ENCODE assay signal across 1 cellular context in the genomic region with DNA sequence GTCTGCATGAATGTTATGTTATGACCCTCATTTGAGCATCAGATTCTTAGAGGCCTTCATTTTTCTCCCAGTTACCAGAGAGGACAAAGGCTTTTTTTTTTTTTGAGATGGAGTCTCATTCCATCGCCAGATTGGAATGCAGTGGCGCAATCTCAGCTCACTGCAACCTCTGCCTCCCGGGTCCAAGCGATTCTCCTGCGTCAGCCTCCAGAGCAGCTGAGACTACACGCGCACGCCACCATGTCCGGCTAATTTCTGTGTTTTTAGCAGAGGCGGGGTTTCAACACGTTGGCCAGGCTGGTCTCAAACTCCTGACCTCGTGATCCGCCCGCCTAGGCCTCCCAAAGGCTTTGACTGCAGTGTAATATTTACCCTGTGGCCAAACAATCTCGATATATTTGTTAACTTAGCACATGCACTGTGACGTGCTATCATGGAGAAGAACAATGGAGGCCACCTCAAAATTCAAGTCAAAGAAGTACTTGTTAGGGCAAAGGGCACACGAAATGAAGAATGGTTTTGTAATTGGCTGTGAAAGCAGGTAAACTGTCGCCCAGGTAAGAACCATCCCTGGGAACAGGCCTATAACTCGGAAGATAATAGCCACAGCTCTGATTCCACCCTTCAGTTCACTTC.
TF ChIP-seq lines count a peak whose summit lies in the region.

No MANE protein-coding gene starts in this region.

TF ChIP-seq in HepG2, 621 proteins besides CTCF, POLR2A, EP300 and RAD21 (continued from another document and continues in another):
- TF ChIP-seq, protein P1, sequence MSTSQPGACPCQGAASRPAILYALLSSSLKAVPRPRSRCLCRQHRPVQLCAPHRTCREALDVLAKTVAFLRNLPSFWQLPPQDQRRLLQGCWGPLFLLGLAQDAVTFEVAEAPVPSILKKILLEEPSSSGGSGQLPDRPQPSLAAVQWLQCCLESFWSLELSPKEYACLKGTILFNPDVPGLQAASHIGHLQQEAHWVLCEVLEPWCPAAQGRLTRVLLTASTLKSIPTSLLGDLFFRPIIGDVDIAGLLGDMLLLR (CRISPR knock-in tag; IDR thresholded peaks at IDR 0.05) = 0 out of 2 replicates have a peak, but pooled peaks have one; percentile 21
- TF ChIP-seq CHD4 (IDR thresholded peaks at IDR 0.05; ENCODE audit: borderline replicate concordance, low read length) (0 out of 2 replicates have a peak, but pooled peaks have one; percentile 27), ZNF232 (CRISPR knock-in tag; IDR thresholded peaks at IDR 0.05; ENCODE audit: borderline replicate concordance) (no peak), CEBPB (IDR thresholded peaks at IDR 0.05; ENCODE audit: borderline replicate concordance, low read depth, low read length) (peak; percentile 92), CENPX (CRISPR knock-in tag; IDR thresholded peaks at IDR 0.05) (no peak), ELF1 (CRISPR knock-in tag; IDR thresholded peaks at IDR 0.05) (no peak), ZFP36L1 (CRISPR knock-in tag; IDR thresholded peaks at IDR 0.05) (no peak), ZFP82 (CRISPR knock-in tag; IDR thresholded peaks at IDR 0.05; ENCODE audit: borderline replicate concordance) (no peak), ZNF441 (CRISPR knock-in tag; IDR thresholded peaks at IDR 0.05; ENCODE audit: borderline replicate concordance) (no peak), RBM22 (optimal IDR thresholded peaks at IDR 0.05; ENCODE audit: low read length) (no peak), NAIF1 (CRISPR knock-in tag; IDR thresholded peaks at IDR 0.05; ENCODE audit: borderline replicate concordance) (no peak), ARHGAP35 (CRISPR knock-in tag; IDR thresholded peaks at IDR 0.05; ENCODE audit: borderline replicate concordance) (no peak), ZFY (CRISPR knock-in tag; IDR thresholded peaks at IDR 0.05) (no peak), SIX4 (CRISPR knock-in tag; IDR thresholded peaks at IDR 0.05) (no peak), NCOR1 (IDR thresholded peaks at IDR 0.05; ENCODE audit: borderline replicate concordance, low read length) (peak; percentile 65; the same call in 1 of the 2 replicates), ZNF569 (CRISPR knock-in tag; IDR thresholded peaks at IDR 0.05; ENCODE audit: borderline replicate concordance) (no peak), FOXC1 (CRISPR knock-in tag; IDR thresholded peaks at IDR 0.05; ENCODE audit: borderline replicate concordance) (no peak), ERF (CRISPR knock-in tag; IDR thresholded peaks at IDR 0.05) (no peak; the same call in 1 of the 2 replicates), SCMH1 (CRISPR knock-in tag; IDR thresholded peaks at IDR 0.05; ENCODE audit: borderline replicate concordance) (no peak), ZKSCAN5 (CRISPR knock-in tag; IDR thresholded peaks at IDR 0.05) (no peak), CREM (IDR thresholded peaks at IDR 0.05) (peak; percentile 49; the same call in 1 of the 2 replicates), CREM (CRISPR knock-in tag; IDR thresholded peaks at IDR 0.05) (no peak), ZNF7 (CRISPR knock-in tag; IDR thresholded peaks at IDR 0.05) (peak; percentile 16; the same call in 1 of the 2 replicates), ONECUT2 (CRISPR knock-in tag; IDR thresholded peaks at IDR 0.05) (no peak), CREB1 (IDR thresholded peaks at IDR 0.05) (peak; percentile 22; the same call in 1 of the 2 replicates), CREB1 (CRISPR knock-in tag; IDR thresholded peaks at IDR 0.05) (peak; percentile 64), SRF (IDR thresholded peaks at IDR 0.05; ENCODE audit: low read depth, low read length) (no peak), XRCC5 (optimal IDR thresholded peaks at IDR 0.05; ENCODE audit: low read length) (no peak), ELF3 (CRISPR knock-in tag; IDR thresholded peaks at IDR 0.05) (peak; percentile 56), FOXM1 (CRISPR knock-in tag; IDR thresholded peaks at IDR 0.05) (no peak), ZNF780A (CRISPR knock-in tag; IDR thresholded peaks at IDR 0.05) (no peak)
- TF ChIP-seq, protein P2, sequence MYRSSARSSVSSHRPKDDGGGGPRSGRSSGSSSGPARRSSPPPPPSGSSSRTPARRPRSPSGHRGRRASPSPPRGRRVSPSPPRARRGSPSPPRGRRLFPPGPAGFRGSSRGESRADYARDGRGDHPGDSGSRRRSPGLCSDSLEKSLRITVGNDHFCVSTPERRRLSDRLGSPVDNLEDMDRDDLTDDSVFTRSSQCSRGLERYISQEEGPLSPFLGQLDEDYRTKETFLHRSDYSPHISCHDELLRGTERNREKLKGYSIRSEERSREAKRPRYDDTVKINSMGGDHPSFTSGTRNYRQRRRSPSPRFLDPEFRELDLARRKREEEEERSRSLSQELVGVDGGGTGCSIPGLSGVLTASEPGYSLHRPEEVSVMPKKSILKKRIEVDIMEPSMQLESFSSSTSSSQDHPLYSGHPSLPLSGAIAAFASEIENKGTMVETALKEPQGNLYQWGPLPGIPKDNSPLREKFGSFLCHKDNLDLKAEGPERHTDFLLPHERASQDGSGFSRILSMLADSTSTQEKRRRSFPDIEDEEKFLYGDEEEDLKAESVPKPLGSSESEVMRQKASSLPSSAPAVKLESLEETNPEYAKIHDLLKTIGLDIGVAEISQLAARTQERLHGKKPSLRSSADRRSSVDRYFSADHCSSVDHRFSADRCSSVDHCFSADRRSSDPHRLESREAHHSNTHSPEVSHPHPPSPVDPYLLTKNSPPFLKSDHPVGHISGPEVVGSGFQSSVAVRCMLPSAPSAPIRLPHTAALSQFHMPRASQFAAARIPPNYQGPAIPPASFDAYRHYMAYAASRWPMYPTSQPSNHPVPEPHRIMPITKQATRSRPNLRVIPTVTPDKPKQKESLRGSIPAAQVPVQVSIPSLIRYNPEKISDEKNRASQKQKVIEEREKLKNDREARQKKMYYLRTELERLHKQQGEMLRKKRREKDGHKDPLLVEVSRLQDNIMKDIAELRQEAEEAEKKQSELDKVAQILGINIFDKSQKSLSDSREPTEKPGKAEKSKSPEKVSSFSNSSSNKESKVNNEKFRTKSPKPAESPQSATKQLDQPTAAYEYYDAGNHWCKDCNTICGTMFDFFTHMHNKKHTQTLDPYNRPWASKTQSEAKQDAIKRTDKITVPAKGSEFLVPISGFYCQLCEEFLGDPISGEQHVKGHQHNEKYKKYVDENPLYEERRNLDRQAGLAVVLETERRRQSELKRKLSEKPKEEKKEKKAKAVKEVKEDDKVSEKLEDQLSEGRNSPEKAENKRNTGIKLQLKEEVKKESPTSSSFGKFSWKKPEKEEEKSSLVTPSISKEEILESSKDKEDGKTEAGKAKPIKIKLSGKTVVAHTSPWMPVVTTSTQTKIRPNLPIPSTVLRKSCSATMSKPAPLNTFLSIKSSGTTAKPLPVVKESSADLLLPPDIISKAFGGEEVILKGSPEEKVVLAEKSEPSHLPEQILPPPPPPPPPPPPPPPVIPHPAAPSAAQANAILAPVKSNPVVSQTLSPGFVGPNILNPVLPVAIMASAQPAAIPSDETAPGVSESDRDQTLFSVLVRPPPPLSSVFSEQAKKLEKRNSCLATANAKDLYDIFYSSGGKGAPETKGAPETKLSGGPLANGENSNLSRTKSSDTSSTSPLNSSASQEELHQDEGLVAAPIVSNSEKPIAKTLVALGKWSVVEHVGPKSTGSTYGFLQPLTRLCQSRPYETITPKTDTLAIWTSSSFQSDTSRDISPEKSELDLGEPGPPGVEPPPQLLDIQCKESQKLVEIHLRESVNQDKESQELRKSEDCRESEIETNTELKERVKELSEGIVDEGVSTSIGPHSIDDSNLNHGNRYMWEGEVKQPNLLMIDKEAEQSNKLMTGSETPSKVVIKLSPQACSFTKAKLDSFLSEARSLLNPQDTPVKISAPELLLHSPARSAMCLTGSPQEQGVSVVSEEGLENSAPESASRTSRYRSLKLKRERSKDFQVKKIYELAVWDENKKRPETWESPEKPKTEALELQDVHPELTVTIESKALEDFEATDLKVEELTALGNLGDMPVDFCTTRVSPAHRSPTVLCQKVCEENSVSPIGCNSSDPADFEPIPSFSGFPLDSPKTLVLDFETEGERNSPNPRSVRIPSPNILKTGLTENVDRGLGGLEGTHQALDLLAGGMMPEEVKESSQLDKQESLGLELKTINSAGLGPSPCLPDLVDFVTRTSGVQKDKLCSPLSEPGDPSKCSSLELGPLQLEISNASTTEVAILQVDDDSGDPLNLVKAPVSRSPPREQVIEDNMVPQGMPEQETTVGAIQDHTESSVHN (CRISPR knock-in tag; IDR thresholded peaks at IDR 0.05) = no peak
- TF ChIP-seq, protein P3, sequence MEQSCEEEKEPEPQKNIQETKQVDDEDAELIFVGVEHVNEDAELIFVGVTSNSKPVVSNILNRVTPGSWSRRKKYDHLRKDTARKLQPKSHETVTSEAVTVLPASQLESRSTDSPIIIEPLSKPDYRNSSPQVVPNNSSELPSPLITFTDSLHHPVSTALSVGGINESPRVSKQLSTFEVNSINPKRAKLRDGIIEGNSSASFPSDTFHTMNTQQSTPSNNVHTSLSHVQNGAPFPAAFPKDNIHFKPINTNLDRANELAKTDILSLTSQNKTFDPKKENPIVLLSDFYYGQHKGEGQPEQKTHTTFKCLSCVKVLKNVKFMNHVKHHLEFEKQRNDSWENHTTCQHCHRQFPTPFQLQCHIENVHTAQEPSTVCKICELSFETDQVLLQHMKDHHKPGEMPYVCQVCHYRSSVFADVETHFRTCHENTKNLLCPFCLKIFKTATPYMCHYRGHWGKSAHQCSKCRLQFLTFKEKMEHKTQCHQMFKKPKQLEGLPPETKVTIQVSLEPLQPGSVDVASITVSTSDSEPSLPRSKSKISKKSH (CRISPR knock-in tag; IDR thresholded peaks at IDR 0.05; ENCODE audit: borderline replicate concordance) = no peak
- TF ChIP-seq, protein P4, sequence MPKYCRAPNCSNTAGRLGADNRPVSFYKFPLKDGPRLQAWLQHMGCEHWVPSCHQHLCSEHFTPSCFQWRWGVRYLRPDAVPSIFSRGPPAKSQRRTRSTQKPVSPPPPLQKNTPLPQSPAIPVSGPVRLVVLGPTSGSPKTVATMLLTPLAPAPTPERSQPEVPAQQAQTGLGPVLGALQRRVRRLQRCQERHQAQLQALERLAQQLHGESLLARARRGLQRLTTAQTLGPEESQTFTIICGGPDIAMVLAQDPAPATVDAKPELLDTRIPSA (CRISPR knock-in tag; IDR thresholded peaks at IDR 0.05; ENCODE audit: borderline replicate concordance) = no peak
- TF ChIP-seq, protein P5, sequence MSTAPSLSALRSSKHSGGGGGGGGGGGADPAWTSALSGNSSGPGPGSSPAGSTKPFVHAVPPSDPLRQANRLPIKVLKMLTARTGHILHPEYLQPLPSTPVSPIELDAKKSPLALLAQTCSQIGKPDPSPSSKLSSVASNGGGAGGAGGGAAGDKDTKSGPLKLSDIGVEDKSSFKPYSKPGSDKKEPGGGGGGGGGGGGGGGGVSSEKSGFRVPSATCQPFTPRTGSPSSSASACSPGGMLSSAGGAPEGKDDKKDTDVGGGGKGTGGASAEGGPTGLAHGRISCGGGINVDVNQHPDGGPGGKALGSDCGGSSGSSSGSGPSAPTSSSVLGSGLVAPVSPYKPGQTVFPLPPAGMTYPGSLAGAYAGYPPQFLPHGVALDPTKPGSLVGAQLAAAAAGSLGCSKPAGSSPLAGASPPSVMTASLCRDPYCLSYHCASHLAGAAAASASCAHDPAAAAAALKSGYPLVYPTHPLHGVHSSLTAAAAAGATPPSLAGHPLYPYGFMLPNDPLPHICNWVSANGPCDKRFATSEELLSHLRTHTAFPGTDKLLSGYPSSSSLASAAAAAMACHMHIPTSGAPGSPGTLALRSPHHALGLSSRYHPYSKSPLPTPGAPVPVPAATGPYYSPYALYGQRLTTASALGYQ (CRISPR knock-in tag; IDR thresholded peaks at IDR 0.05) = no peak
- TF ChIP-seq, protein P6, sequence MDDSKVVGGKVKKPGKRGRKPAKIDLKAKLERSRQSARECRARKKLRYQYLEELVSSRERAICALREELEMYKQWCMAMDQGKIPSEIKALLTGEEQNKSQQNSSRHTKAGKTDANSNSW (CRISPR knock-in tag; IDR thresholded peaks at IDR 0.05; ENCODE audit: borderline replicate concordance) = no peak
- TF ChIP-seq, protein P7, sequence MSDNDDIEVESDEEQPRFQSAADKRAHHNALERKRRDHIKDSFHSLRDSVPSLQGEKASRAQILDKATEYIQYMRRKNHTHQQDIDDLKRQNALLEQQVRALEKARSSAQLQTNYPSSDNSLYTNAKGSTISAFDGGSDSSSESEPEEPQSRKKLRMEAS (IDR thresholded peaks at IDR 0.05) = peak; percentile 69
- TF ChIP-seq, protein P8, sequence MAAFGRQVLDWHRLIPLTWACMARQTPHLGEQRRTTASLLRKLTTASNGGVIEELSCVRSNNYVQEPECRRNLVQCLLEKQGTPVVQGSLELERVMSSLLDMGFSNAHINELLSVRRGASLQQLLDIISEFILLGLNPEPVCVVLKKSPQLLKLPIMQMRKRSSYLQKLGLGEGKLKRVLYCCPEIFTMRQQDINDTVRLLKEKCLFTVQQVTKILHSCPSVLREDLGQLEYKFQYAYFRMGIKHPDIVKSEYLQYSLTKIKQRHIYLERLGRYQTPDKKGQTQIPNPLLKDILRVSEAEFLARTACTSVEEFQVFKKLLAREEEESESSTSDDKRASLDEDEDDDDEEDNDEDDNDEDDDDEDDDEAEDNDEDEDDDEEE (CRISPR knock-in tag; IDR thresholded peaks at IDR 0.05) = no peak
- TF ChIP-seq, protein P9, sequence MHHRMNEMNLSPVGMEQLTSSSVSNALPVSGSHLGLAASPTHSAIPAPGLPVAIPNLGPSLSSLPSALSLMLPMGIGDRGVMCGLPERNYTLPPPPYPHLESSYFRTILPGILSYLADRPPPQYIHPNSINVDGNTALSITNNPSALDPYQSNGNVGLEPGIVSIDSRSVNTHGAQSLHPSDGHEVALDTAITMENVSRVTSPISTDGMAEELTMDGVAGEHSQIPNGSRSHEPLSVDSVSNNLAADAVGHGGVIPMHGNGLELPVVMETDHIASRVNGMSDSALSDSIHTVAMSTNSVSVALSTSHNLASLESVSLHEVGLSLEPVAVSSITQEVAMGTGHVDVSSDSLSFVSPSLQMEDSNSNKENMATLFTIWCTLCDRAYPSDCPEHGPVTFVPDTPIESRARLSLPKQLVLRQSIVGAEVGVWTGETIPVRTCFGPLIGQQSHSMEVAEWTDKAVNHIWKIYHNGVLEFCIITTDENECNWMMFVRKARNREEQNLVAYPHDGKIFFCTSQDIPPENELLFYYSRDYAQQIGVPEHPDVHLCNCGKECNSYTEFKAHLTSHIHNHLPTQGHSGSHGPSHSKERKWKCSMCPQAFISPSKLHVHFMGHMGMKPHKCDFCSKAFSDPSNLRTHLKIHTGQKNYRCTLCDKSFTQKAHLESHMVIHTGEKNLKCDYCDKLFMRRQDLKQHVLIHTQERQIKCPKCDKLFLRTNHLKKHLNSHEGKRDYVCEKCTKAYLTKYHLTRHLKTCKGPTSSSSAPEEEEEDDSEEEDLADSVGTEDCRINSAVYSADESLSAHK (CRISPR knock-in tag; IDR thresholded peaks at IDR 0.05; ENCODE audit: borderline replicate concordance) = no peak
